In the genomic region with DNA sequence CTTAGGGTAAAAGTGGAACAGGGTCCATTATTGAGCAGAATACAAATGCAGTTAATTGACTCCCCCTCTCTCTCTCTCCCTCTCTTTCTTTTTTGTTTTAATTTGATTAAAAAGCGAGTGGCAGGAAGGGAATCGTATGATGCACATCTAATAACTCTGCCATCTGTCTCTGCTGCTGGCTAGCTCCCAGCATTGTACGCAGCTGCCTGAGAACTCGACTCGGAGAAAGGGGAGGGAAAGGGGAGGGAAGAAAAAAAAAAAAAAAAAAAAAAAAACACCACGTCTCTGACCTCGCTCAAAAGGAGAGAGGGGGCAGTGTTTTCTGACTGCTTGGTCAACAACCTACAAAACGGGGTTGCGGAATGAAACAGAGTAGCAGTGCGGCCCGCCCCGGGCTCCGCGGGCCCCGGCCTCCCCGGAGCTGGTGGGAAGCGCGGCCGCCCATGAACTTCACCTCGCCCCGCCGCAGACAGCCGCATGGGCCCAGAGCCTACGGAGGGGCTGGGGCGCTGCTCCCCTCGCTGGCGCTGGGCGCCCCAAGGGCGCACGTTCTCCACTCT, we compare ENCODE assay signal across 8 cellular contexts.
DNase-seq lines count a peak whose midpoint lies in the region; ATAC-seq, FAIRE-seq and TF ChIP-seq lines count a peak whose summit lies in the region.

No MANE protein-coding gene starts in this region.

- H2AFZ ChIP-seq in OCI-LY3 (ENCODE audit: low read depth, low read length) (no peak overlapping the region), keratinocyte (ENCODE audit: control insufficient read depth, low read length) (peak overlapping the region; percentile 88), smooth muscle cell (ENCODE audit: low read depth) (peak overlapping the region; percentile 46)

- H4K20me1 ChIP-seq in OCI-LY3 (ENCODE audit: insufficient read depth, low read length) = peaks cover 98% of the 10 kb centered on the region
- no peaks in the 10 kb centered on the region for H4K20me1 ChIP-seq in keratinocyte (ENCODE audit: control insufficient read depth, extremely low read depth, insufficient read depth, low read length)
- H4K20me1 ChIP-seq in smooth muscle cell (ENCODE audit: low read depth) = peaks cover 76% of the 10 kb centered on the region

- dilution Hi-C loops in keratinocyte (cut with MboI; ENCODE audit: extremely low pct_ligation_motif_present, low sequenced_read_pairs) = no loop called here

- peak overlapping the region; percentile 75 for H3K4me3 ChIP-seq in OCI-LY3 (ENCODE audit: low read length)
- peak overlapping the region; percentile 30 to 83 (median 78) for H3K4me3 ChIP-seq in keratinocyte (ENCODE audit: control insufficient read depth in 2 of 3, extremely low read depth in 1 of 3, insufficient read depth in 2 of 3, low read depth in 1 of 3, low read length in 3 of 3)
- H3K4me3 ChIP-seq in smooth muscle cell = peak overlapping the region; percentile 69

- ATAC-seq in GM21390 (IDR thresholded peaks at IDR 0.05; ENCODE audit: unreplicated experiment) = peak; percentile 53

- no peaks in the 10 kb centered on the region for H3K9me1 ChIP-seq in keratinocyte (ENCODE audit: control insufficient read depth, extremely low read depth, insufficient read depth, low read length)

- H3K27ac ChIP-seq in OCI-LY3 (ENCODE audit: low read length) (peak overlapping the region; percentile 85), cingulate gyrus (ENCODE audit: low read depth, low read length) (peak overlapping the region; percentile 98), keratinocyte (ENCODE audit: control insufficient read depth, insufficient read depth, low read length) (peak overlapping the region; percentile 48), smooth muscle cell (ENCODE audit: low read depth) (peak overlapping the region; percentile 81)

- H3K4me1 ChIP-seq in OCI-LY3 (ENCODE audit: low read length) = peaks cover 89% of the 10 kb centered on the region
- peaks cover 9% of the 10 kb centered on the region for H3K4me1 ChIP-seq in keratinocyte (ENCODE audit: control insufficient read depth, extremely low read depth, insufficient read depth, low read length)
- H3K4me1 ChIP-seq in smooth muscle cell (ENCODE audit: low read depth) = peaks cover 32% of the 10 kb centered on the region

- H3K4me2 ChIP-seq in OCI-LY3 (ENCODE audit: low read length) (peak overlapping the region; percentile 81), keratinocyte (ENCODE audit: control insufficient read depth, extremely low read depth, insufficient read depth, low read depth, low read length) (peak overlapping the region; percentile 89), smooth muscle cell (peak overlapping the region; percentile 90)

- H3K9me3 ChIP-seq in OCI-LY3 (ENCODE audit: insufficient read depth, low read length) (no peaks in the 10 kb centered on the region), keratinocyte (ENCODE audit: control insufficient read depth, low read depth, low read length) (no peaks in the 10 kb centered on the region), smooth muscle cell (replicated peaks; ENCODE audit: low read depth) (no peaks in the 10 kb centered on the region)

- TF ChIP-seq CTCF in OCI-LY3 (IDR thresholded peaks at IDR 0.05; ENCODE audit: low read depth, low read length) = peak; percentile 36
- TF ChIP-seq CTCF in keratinocyte (optimal IDR thresholded peaks at IDR 0.05 in 1 of 3, IDR thresholded peaks at IDR 0.05 in 1 of 3, conservative IDR thresholded peaks at IDR 0.05 in 1 of 3; ENCODE audit: extremely low read depth in 1 of 3, insufficient read depth in 2 of 3, low read length in 3 of 3) = peak in 1 of 3 experiments; percentile 1
- no peak for TF ChIP-seq CTCF in smooth muscle cell (IDR thresholded peaks at IDR 0.05; ENCODE audit: borderline replicate concordance, insufficient read depth, poor library complexity, severe bottlenecking)

- peak overlapping the region; percentile 70 for H3K9ac ChIP-seq in OCI-LY3 (ENCODE audit: low read length)
- peak overlapping the region; percentile 73 for H3K9ac ChIP-seq in keratinocyte (ENCODE audit: control insufficient read depth, extremely low read depth, insufficient read depth, low read length)
- peak overlapping the region; percentile 70 for H3K9ac ChIP-seq in smooth muscle cell (ENCODE audit: low read depth)

- under 1% methylated on average over 30 of the region's 30 CpGs for WGBS in smooth muscle cell (ENCODE audit: low lambda C conversion rate)

- H3K27me3 ChIP-seq in OCI-LY3 (ENCODE audit: low read depth, low read length) (no peaks in the 10 kb centered on the region), keratinocyte (ENCODE audit: control insufficient read depth, extremely low read depth, insufficient read depth, low read length) (no peaks in the 10 kb centered on the region), smooth muscle cell (ENCODE audit: low read depth) (no peaks in the 10 kb centered on the region)

- DNase-seq in ELF-1 (ENCODE audit: low read depth, low spot score) (peak; percentile 90), HS-5 (ENCODE audit: low read depth) (peak; percentile 64), keratinocyte (ENCODE audit: low read depth, low spot score) (no peak), smooth muscle cell (lab: John Stamatoyannopoulos, UW; ENCODE audit: unreplicated experiment) (peak; percentile 18), NCI-H345 (lab: John Stamatoyannopoulos, UW) (no peak)

- H3K79me2 ChIP-seq in OCI-LY3 (ENCODE audit: low read length) = peaks cover 100% of the 10 kb centered on the region
- no peaks in the 10 kb centered on the region for H3K79me2 ChIP-seq in keratinocyte (ENCODE audit: control insufficient read depth, insufficient read depth, low read length)
- H3K79me2 ChIP-seq in smooth muscle cell (ENCODE audit: low read depth) = peaks cover 75% of the 10 kb centered on the region

- H3K36me3 ChIP-seq in OCI-LY3 (replicated peaks; ENCODE audit: low read depth, low read length) (peaks cover 30% of the 10 kb centered on the region), keratinocyte (ENCODE audit: control insufficient read depth in 2 of 2, extremely low read depth in 1 of 2, insufficient read depth in 2 of 2, low read length in 2 of 2) (no peaks in the 10 kb centered on the region), smooth muscle cell (ENCODE audit: low read depth) (no peaks in the 10 kb centered on the region)

- no peak for FAIRE-seq in keratinocyte (lab: Jason Lieb, UNC)

- H3F3A ChIP-seq in smooth muscle cell (ENCODE audit: low read depth) = peaks cover 11% of the 10 kb centered on the region

Comparison
In these comparisons a context has a peak if more than half of its experiments do, and no peak if none do; other contexts are left out.
1. DNase-seq: peak in ELF-1 (single experiment), HS-5 (single experiment) and smooth muscle cell (single experiment); none in keratinocyte (single experiment) and NCI-H345 (single experiment).
2. H3K27ac ChIP-seq: peak in every context shown above with its lines; median percentile 98 in cingulate gyrus; 85 in OCI-LY3; 81 in smooth muscle cell; 48 in keratinocyte.
3. Peak in every context shown above with its lines, with median percentiles within 50 percentile points of each other: H3K4me2 ChIP-seq, H3K4me3 ChIP-seq and H3K9ac ChIP-seq.